Comparison of ENCODE assay signal across 14 cellular contexts in the genomic region with DNA sequence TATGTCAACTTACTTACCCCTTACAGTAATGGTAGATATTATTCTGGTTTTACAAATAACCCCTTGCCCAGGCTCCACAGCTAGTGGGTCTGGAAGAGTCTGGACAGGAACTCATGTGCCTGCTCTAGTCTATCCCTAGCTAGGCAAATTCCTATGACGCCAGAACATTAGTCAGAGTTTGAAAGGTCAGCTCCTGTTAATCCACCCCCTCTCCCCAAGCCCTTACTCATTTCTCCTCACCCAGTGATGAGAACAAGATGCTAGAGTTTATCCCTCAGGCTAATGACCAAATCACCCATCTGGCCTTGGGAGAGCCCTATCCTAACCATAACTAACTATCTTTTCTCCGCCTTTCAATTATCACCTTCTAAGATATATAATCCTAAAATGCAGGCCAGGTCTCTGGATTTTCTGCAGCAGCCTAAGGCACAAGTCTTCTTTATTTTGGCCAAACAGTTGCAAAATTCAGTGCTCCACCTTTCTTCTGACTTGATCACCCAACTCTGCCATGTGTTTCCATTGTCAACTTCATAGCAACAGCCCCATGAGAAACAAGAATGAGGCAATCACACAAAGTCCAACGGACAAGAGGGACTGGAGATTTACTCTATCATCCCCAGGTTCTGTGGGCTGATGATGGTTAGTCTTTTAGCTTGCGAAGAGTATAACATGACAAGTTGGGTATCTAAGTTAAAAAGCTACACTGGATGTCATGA.
A peak's percentile ranks its signal among the peaks of the same experiment; 100 is the strongest.
DNase-seq lines count a peak whose midpoint lies in the region; ATAC-seq and TF ChIP-seq lines count a peak whose summit lies in the region.
"Had no signal": no experiment of that assay in that cellular context is flagged by ENCODE, and none has a peak within 500 bp of the region (broad histone marks: within the 10 kb centered on the region; RNA-seq: fewer than 3 reads in every experiment).

No MANE protein-coding gene starts in this region.

- H3K9me3 ChIP-seq in HCT116 (ENCODE audit: control insufficient read depth in 1 of 2, insufficient read depth in 1 of 2, low read depth in 1 of 2, low read length in 2 of 2) (no peaks in the 10 kb centered on the region), suprapubic skin (no peaks in the 10 kb centered on the region), PC-9 (ENCODE audit: insufficient read depth, low read depth) (no peaks in the 10 kb centered on the region)
- H3K9me3 ChIP-seq: ascending aorta, mucosa of descending colon had no signal

- POLR2A ChIA-PET in HCT116 (lab: Charles Lee): no interaction called here
- POLR2A ChIA-PET in PC-9 (lab: Charles Lee; ENCODE audit: unreplicated experiment): no interaction called here

- TF ChIP-seq POLR2A in HCT116 (IDR thresholded peaks at IDR 0.05; ENCODE audit: borderline replicate concordance, extremely low read depth, insufficient read depth, insufficient read length): no peak
- no peak for TF ChIP-seq POLR2A in suprapubic skin (IDR thresholded peaks at IDR 0.05)

- 74% methylated on average over 4 of the region's 4 CpGs for WGBS in suprapubic skin

- H3K4me1 ChIP-seq in HCT116 (ENCODE audit: control insufficient read depth in 1 of 2, insufficient read depth in 2 of 2, low read length in 2 of 2) (peaks cover 4 to 14% of the 10 kb centered on the region in 2 experiments; a peak in 3 of 4 replicates), suprapubic skin (peaks cover 2% of the 10 kb centered on the region), PC-9 (replicated peaks; ENCODE audit: insufficient read depth) (no peaks in the 10 kb centered on the region)
- H3K4me1 ChIP-seq: ascending aorta, heart right ventricle had no signal

- ATAC-seq in HCT116: peak; percentile 57; the same call in 1 of the 2 replicates
- ATAC-seq: mucosa of descending colon had no signal

- RAD21 ChIA-PET in HCT116 (lab: Charles Lee; ENCODE audit: low non-redundant PET in 1 of 2, low total read pairs in 2 of 2, uncharacterized antibody in 2 of 2, unreplicated experiment in 2 of 2): no interaction called here

- intact Hi-C loops in HCT116 (cut with micrococcal nuclease): no loop called here
- intact Hi-C loops in PC-9 (cut with micrococcal nuclease; ENCODE audit: unreplicated experiment): no loop called here

- in situ Hi-C loops in GM13977 (cut with MboI; ENCODE audit: low pct_unique_long_range_greater_than_20kb, low sequenced_read_pairs, unreplicated experiment): no loop called here

- no peaks in the 10 kb centered on the region for H4K20me1 ChIP-seq in HCT116 (ENCODE audit: insufficient read depth)
- H4K20me1 ChIP-seq in PC-9 (ENCODE audit: insufficient read depth): no peaks in the 10 kb centered on the region; the same call in 1 of the 2 replicates

- H3K27ac ChIP-seq in HCT116 (ENCODE audit: low read depth, low read length) (no peak overlapping the region), suprapubic skin (peak overlapping the region; percentile 34), PC-9 (no peak overlapping the region)
- H3K27ac ChIP-seq: ascending aorta, heart right ventricle, skin epidermis, VCaP had no signal

- H3K4me2 ChIP-seq in HCT116 (ENCODE audit: low read length) (peak overlapping the region; percentile 34), PC-9 (no peak overlapping the region)

- H2AFZ ChIP-seq in HCT116 (ENCODE audit: low read depth, low read length, poor library complexity, severe bottlenecking): no peak overlapping the region
- no peak overlapping the region for H2AFZ ChIP-seq in PC-9

- TF ChIP-seq EP300 in suprapubic skin (IDR thresholded peaks at IDR 0.05): no peak

- H3K9me2 ChIP-seq in HCT116 (ENCODE audit: insufficient read depth) (no peaks in the 10 kb centered on the region), PC-9 (ENCODE audit: insufficient read depth) (no peaks in the 10 kb centered on the region)

- CTCF ChIA-PET in HCT116 (lab: Charles Lee) (interaction anchor here (1.2 kb wide), 1 partner anchor 21 kb away, joined by 3 read pairs; no protein-coding TSS in a partner anchor), PC-9 (lab: Charles Lee) (no interaction called here)

- H3K4me3 ChIP-seq in HCT116 (replicated peaks in 1 of 2; ENCODE audit: low read depth in 1 of 2, low read length in 2 of 2) (no peak overlapping the region), suprapubic skin (no peak overlapping the region), PC-9 (no peak overlapping the region)
- H3K4me3 ChIP-seq: ascending aorta, heart right ventricle, mucosa of descending colon, skin epidermis had no signal

- DNase-seq in HCT116 (ENCODE audit: low read depth, low spot score): no peak
- DNase-seq in amniotic epithelial cell (ENCODE audit: low read depth): peak; percentile 94
- peak; percentile 75 for DNase-seq in foreskin melanocyte
- DNase-seq in suprapubic skin (ENCODE audit: low spot score in 2 of 2): no peak
- no peak for DNase-seq in PC-9
- no peak for DNase-seq in GM13977 (ENCODE audit: low spot score)
- DNase-seq in NCI-H2196 (lab: John Stamatoyannopoulos, UW; ENCODE audit: unreplicated experiment): no peak
- DNase-seq: DND-41, heart right ventricle, mucosa of descending colon, NCI-H2029 treated with DMSO at 0.1 percent for 48 hours had no signal

- no peaks in the 10 kb centered on the region for H3K27me3 ChIP-seq in HCT116 (ENCODE audit: insufficient read depth, low read length)
- H3K27me3 ChIP-seq in suprapubic skin: no peaks in the 10 kb centered on the region
- H3K27me3 ChIP-seq in PC-9 (ENCODE audit: insufficient read depth, low read depth): no peaks in the 10 kb centered on the region
- H3K27me3 ChIP-seq: ascending aorta, heart right ventricle had no signal

- H3K9ac ChIP-seq in HCT116 (ENCODE audit: low read length): no peak overlapping the region

- no peaks in the 10 kb centered on the region for H3K36me3 ChIP-seq in HCT116 (ENCODE audit: control insufficient read depth in 1 of 2, insufficient read depth in 2 of 2, low read length in 2 of 2)
- H3K36me3 ChIP-seq in suprapubic skin: peaks cover 23% of the 10 kb centered on the region
- H3K36me3 ChIP-seq in PC-9 (ENCODE audit: low read depth): peaks cover 8% of the 10 kb centered on the region; the same call in 1 of the 2 replicates

- BruUV-seq in HCT116 (replicated peaks; lab: Mats Ljungman, UMichigan): no TSS peak
- BruUV-seq in PC-9 (replicated peaks; lab: Mats Ljungman, UMichigan): no TSS peak

- no peaks in the 10 kb centered on the region for H3K79me2 ChIP-seq in HCT116 (ENCODE audit: insufficient read depth, low read length)
- H3K79me2 ChIP-seq in PC-9 (ENCODE audit: low read depth): no peaks in the 10 kb centered on the region

- TF ChIP-seq CTCF in HCT116 (IDR thresholded peaks at IDR 0.05 in 2 of 3, conservative IDR thresholded peaks at IDR 0.05 in 1 of 3; ENCODE audit: borderline replicate concordance in 1 of 3, insufficient read depth in 1 of 3, low read depth in 2 of 3, low read length in 2 of 3) (no peak), suprapubic skin (IDR thresholded peaks at IDR 0.05) (no peak), PC-9 (conservative IDR thresholded peaks at IDR 0.05) (no peak), GM13977 (IDR thresholded peaks at IDR 0.05; ENCODE audit: extremely low read depth, insufficient read depth, missing control alignments) (no peak)

- no peak for TF ChIP-seq RAD21 in HCT116 (IDR thresholded peaks at IDR 0.05; ENCODE audit: low read depth)

- no peaks in the 10 kb centered on the region for H3F3A ChIP-seq in PC-9 (ENCODE audit: insufficient read depth, low read depth)

TF ChIP-seq in HCT116, 20 proteins besides CTCF, POLR2A, EP300 and RAD21:
- TF ChIP-seq ZNF274 (IDR thresholded peaks at IDR 0.05; ENCODE audit: low read depth, low read length): no peak
- TF ChIP-seq CBX3 (IDR thresholded peaks at IDR 0.05; ENCODE audit: low read depth): no peak
- no peak for TF ChIP-seq ELF1 (IDR thresholded peaks at IDR 0.05; ENCODE audit: borderline replicate concordance, low read depth)
- no peak for TF ChIP-seq YY1 (IDR thresholded peaks at IDR 0.05; ENCODE audit: extremely low read depth, insufficient replicate concordance, low read depth, low read length)
- TF ChIP-seq SP1 (IDR thresholded peaks at IDR 0.05; ENCODE audit: low read depth): no peak
- TF ChIP-seq POLR2AphosphoS5 (IDR thresholded peaks at IDR 0.05; ENCODE audit: low read depth, low read length): no peak
- TF ChIP-seq SRF (IDR thresholded peaks at IDR 0.05; ENCODE audit: low read depth): no peak
- TF ChIP-seq EZH2phosphoT487 (IDR thresholded peaks at IDR 0.05; ENCODE audit: borderline replicate concordance): no peak
- no peak for TF ChIP-seq ZFX (IDR thresholded peaks at IDR 0.05)

Comparison
In these comparisons a context has a peak if more than half of its experiments do, and no peak if none do; other contexts are left out.
1. DNase-seq: peak in amniotic epithelial cell (single experiment) and foreskin melanocyte (single experiment); none in HCT116 (single experiment), suprapubic skin (0 of 2), PC-9 (0 of 2), GM13977 (single experiment) and NCI-H2196 (single experiment).